8 cellular contexts compared by ENCODE assay signal in genomic region chr7:155298288-155298833, GRCh38. TPM values are rescaled to one million over a fixed set of nuclear protein-coding genes. Genes with fewer than 3 reads are reported as not detected.
A peak's percentile ranks its signal among the peaks of the same experiment; 100 is the strongest.
DNase-seq lines count a peak whose midpoint lies in the region; ATAC-seq and TF ChIP-seq lines count a peak whose summit lies in the region.

No MANE protein-coding gene starts in this region.

- POLR2A ChIA-PET in CD4-positive, alpha-beta T cell (lab: Charles Lee): interaction anchor here (0.6 to 4.8 kb wide), 16 partner anchors 9 to 370 kb away, joined by 3 to 114 read pairs (median 4); partner anchors contain the start of genes PAXIP1 and RBM33

- H3K27me3 Mint-ChIP-seq in CD4-positive, alpha-beta T cell: no peaks in the 10 kb centered on the region
- no peaks in the 10 kb centered on the region for H3K27me3 Mint-ChIP-seq in natural killer cell (ENCODE audit: low read depth in 2 of 2)

- peak overlapping the region; percentile 86 for H3K4me3 ChIP-seq in SJCRH30
- peak overlapping the region; percentile 68 for H3K4me3 ChIP-seq in endocrine pancreas (ENCODE audit: control insufficient read depth, insufficient read depth, low read length)

- no peaks in the 10 kb centered on the region for H3K27me3 ChIP-seq in CD4-positive, alpha-beta T cell (ENCODE audit: control insufficient read depth, insufficient read depth, low read length)
- H3K27me3 ChIP-seq in SJCRH30: 0 out of 2 replicates have a peak, but pooled peaks cover 3% of the 10 kb centered on the region
- H3K27me3 ChIP-seq in endocrine pancreas (ENCODE audit: control insufficient read depth, insufficient read depth, low read length): no peaks in the 10 kb centered on the region

- DNase-seq in CD4-positive, alpha-beta T cell: peak in 3 of 10 experiments; percentile 5 to 49 (median 11)
- DNase-seq in SJCRH30: peak in 1 of 2 experiments; percentile 34
- no peak for DNase-seq in natural killer cell
- no peak for DNase-seq in glomerular visceral epithelial cell (ENCODE audit: extremely low spot score)
- DNase-seq in SKM-1 treated with dmso at 0.1 percent for 144 hours (lab: John Stamatoyannopoulos, UW; ENCODE audit: unreplicated experiment): no peak

- peak overlapping the region; percentile 94 for H3K4me3 Mint-ChIP-seq in CD4-positive, alpha-beta T cell
- peak overlapping the region; percentile 99 for H3K4me3 Mint-ChIP-seq in natural killer cell

- CTCF ChIA-PET in CD4-positive, alpha-beta T cell (lab: Charles Lee): interaction anchor here (0.9 to 6.7 kb wide), 4 partner anchors 46 to 371 kb away, joined by 4 to 57 read pairs (median 5); no protein-coding TSS in a partner anchor

- H3K9ac ChIP-seq in endocrine pancreas (ENCODE audit: control insufficient read depth, insufficient read depth, low read length): peak overlapping the region; percentile 50

- no peak for ATAC-seq in CD4-positive, alpha-beta T cell (ENCODE audit: poor library complexity)
- ATAC-seq in GM21825 (IDR thresholded peaks at IDR 0.05; ENCODE audit: unreplicated experiment) (peak; percentile 0), natural killer cell (no peak), HG02885 (IDR thresholded peaks at IDR 0.05; ENCODE audit: poor library complexity, unreplicated experiment) (no peak)

- no peaks in the 10 kb centered on the region for H3K9me3 ChIP-seq in CD4-positive, alpha-beta T cell (ENCODE audit: control insufficient read depth, low read length)
- H3K9me3 ChIP-seq in SJCRH30 (replicated peaks) (no peaks in the 10 kb centered on the region), endocrine pancreas (ENCODE audit: control insufficient read depth, low read length) (no peaks in the 10 kb centered on the region)

- intact Hi-C loops in CD4-positive, alpha-beta T cell (cut with DNase I, micrococcal nuclease): loop anchor here (2.0 to 10.0 kb wide), 9 partner anchors 46 to 1836 kb away; partner anchors contain the start of genes LMBR1 (in 1 of the 2), PAXIP1 (in 1 of the 2), RBM33 (in 1 of the 2) and UBE3C (in 1 of the 2)
- intact Hi-C loops in natural killer cell (cut with micrococcal nuclease): loop anchor here (2.0 to 5.0 kb wide), 3 partner anchors 40 to 1594 kb away; partner anchors contain the start of gene LMBR1

- H3K4me1 ChIP-seq in SJCRH30 (peaks cover 3% of the 10 kb centered on the region; the same call in 1 of the 2 replicates), endocrine pancreas (ENCODE audit: control insufficient read depth, insufficient read depth, low read length) (peaks cover 5% of the 10 kb centered on the region)

- H3K36me3 Mint-ChIP-seq in CD4-positive, alpha-beta T cell (ENCODE audit: low read depth): peaks cover 37% of the 10 kb centered on the region
- H3K36me3 Mint-ChIP-seq in natural killer cell: no peaks in the 10 kb centered on the region

- TF ChIP-seq CTCF in CD4-positive, alpha-beta T cell (IDR thresholded peaks at IDR 0.05): no peak
- TF ChIP-seq CTCF in natural killer cell (IDR thresholded peaks at IDR 0.05): no peak

- H3K27ac ChIP-seq in CD4-positive, alpha-beta T cell (ENCODE audit: low read depth, low read length): peak overlapping the region; percentile 91
- peak overlapping the region; percentile 35; the same call in 1 of the 2 replicates for H3K27ac ChIP-seq in SJCRH30

- H3K4me1 Mint-ChIP-seq in CD4-positive, alpha-beta T cell (ENCODE audit: low read depth): peaks cover 41% of the 10 kb centered on the region
- peaks cover 56 to 60% of the 10 kb centered on the region in 2 donors for H3K4me1 Mint-ChIP-seq in natural killer cell

- H3K36me3 ChIP-seq in SJCRH30: no peaks in the 10 kb centered on the region; the same call in 1 of the 2 replicates
- peaks cover 3% of the 10 kb centered on the region for H3K36me3 ChIP-seq in endocrine pancreas (ENCODE audit: control insufficient read depth, insufficient read depth, low read length)

- no peaks in the 10 kb centered on the region for H3K9me3 Mint-ChIP-seq in CD4-positive, alpha-beta T cell
- H3K9me3 Mint-ChIP-seq in natural killer cell: no peaks in the 10 kb centered on the region

- peak overlapping the region; percentile 89 for H3K27ac Mint-ChIP-seq in CD4-positive, alpha-beta T cell
- H3K27ac Mint-ChIP-seq in natural killer cell: peak overlapping the region; percentile 95 to 97

RNA-seq across cellular contexts. Expression of gene INSIG1, which starts 0.7 kb away (rescaled TPM):
- total RNA-seq in CD4-positive, alpha-beta T cell: 10 to 100 TPM; 58.1 to 60.9 TPM
- total RNA-seq in SJCRH30 (2014; rRNA removed; shearing (Covaris generic)): 57.3 and 60.9 TPM in 2 replicates
- total RNA-seq in natural killer cell: 100 to 1,000 TPM in 1 of 3 donors, 10 to 100 TPM in 2; 66.7 to 115 (median 84.5) TPM
